Comparison of ENCODE assay signal across 1 cellular context in the genomic region with DNA sequence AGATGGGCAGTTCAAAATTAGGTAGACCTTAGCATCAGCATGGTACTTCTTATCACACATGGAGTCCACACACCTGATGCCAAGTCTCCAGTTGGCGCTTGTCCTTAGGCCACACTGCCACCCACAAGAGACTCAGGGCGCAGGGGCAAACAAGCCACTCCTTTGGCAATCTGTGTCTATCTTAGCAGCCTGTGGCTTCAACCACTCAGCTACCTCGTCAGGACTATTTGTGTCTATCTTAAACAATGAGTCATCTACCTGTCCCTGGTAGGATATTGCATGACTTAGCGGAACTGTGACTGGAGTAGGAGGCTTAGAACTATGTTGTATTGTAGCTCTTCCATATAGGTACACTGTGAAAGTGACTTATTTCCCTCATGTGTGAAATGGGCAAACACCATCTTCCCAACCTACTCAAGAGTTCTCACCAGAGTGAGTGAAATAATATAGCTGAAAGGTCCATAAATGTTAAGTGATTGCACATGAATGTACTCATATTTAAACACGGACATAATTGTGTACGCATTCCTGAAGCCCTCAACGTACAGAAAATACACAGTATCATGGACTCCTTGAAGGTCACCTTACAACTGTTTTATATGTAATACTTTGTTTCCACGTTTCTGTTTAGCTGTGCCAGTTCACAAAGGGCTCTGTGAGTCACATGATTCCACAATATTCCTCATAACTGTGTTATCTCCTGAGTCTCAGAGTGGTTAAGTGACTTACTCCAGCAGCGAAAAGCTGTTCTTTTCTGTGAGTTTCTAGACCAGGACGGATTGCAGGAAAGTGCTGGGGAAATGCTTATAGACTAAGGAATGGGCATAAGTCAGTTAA.
TF ChIP-seq lines count a peak whose summit lies in the region.

No MANE protein-coding gene starts in this region.

TF ChIP-seq in HepG2, 621 proteins besides CTCF, POLR2A, EP300 and RAD21 (continued from another document and continues in another):
- TF ChIP-seq, protein P1, sequence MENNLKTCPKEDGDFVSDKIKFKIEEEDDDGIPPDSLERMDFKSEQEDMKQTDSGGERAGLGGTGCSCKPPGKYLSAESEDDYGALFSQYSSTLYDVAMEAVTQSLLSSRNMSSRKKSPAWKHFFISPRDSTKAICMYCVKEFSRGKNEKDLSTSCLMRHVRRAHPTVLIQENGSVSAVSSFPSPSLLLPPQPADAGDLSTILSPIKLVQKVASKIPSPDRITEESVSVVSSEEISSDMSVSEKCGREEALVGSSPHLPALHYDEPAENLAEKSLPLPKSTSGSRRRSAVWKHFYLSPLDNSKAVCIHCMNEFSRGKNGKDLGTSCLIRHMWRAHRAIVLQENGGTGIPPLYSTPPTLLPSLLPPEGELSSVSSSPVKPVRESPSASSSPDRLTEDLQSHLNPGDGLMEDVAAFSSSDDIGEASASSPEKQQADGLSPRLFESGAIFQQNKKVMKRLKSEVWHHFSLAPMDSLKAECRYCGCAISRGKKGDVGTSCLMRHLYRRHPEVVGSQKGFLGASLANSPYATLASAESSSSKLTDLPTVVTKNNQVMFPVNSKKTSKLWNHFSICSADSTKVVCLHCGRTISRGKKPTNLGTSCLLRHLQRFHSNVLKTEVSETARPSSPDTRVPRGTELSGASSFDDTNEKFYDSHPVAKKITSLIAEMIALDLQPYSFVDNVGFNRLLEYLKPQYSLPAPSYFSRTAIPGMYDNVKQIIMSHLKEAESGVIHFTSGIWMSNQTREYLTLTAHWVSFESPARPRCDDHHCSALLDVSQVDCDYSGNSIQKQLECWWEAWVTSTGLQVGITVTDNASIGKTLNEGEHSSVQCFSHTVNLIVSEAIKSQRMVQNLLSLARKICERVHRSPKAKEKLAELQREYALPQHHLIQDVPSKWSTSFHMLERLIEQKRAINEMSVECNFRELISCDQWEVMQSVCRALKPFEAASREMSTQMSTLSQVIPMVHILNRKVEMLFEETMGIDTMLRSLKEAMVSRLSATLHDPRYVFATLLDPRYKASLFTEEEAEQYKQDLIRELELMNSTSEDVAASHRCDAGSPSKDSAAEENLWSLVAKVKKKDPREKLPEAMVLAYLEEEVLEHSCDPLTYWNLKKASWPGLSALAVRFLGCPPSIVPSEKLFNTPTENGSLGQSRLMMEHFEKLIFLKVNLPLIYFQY (CRISPR knock-in tag; IDR thresholded peaks at IDR 0.05; ENCODE audit: borderline replicate concordance), result no peak
- TF ChIP-seq, protein P2, sequence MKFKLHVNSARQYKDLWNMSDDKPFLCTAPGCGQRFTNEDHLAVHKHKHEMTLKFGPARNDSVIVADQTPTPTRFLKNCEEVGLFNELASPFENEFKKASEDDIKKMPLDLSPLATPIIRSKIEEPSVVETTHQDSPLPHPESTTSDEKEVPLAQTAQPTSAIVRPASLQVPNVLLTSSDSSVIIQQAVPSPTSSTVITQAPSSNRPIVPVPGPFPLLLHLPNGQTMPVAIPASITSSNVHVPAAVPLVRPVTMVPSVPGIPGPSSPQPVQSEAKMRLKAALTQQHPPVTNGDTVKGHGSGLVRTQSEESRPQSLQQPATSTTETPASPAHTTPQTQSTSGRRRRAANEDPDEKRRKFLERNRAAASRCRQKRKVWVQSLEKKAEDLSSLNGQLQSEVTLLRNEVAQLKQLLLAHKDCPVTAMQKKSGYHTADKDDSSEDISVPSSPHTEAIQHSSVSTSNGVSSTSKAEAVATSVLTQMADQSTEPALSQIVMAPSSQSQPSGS (CRISPR knock-in tag; IDR thresholded peaks at IDR 0.05), result no peak
- no peak for TF ChIP-seq ZNF598 (CRISPR knock-in tag; IDR thresholded peaks at IDR 0.05; ENCODE audit: borderline replicate concordance)
- peak; percentile 48; the same call in 1 of the 2 replicates for TF ChIP-seq HDAC2 (CRISPR knock-in tag; IDR thresholded peaks at IDR 0.05)
- no peak for TF ChIP-seq FOXO4 (CRISPR knock-in tag; conservative IDR thresholded peaks at IDR 0.05)
- TF ChIP-seq, protein P3, sequence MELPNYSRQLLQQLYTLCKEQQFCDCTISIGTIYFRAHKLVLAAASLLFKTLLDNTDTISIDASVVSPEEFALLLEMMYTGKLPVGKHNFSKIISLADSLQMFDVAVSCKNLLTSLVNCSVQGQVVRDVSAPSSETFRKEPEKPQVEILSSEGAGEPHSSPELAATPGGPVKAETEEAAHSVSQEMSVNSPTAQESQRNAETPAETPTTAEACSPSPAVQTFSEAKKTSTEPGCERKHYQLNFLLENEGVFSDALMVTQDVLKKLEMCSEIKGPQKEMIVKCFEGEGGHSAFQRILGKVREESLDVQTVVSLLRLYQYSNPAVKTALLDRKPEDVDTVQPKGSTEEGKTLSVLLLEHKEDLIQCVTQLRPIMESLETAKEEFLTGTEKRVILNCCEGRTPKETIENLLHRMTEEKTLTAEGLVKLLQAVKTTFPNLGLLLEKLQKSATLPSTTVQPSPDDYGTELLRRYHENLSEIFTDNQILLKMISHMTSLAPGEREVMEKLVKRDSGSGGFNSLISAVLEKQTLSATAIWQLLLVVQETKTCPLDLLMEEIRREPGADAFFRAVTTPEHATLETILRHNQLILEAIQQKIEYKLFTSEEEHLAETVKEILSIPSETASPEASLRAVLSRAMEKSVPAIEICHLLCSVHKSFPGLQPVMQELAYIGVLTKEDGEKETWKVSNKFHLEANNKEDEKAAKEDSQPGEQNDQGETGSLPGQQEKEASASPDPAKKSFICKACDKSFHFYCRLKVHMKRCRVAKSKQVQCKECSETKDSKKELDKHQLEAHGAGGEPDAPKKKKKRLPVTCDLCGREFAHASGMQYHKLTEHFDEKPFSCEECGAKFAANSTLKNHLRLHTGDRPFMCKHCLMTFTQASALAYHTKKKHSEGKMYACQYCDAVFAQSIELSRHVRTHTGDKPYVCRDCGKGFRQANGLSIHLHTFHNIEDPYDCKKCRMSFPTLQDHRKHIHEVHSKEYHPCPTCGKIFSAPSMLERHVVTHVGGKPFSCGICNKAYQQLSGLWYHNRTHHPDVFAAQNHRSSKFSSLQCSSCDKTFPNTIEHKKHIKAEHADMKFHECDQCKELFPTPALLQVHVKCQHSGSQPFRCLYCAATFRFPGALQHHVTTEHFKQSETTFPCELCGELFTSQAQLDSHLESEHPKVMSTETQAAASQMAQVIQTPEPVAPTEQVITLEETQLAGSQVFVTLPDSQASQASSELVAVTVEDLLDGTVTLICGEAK (IDR thresholded peaks at IDR 0.05), result no peak
- TF ChIP-seq, protein P3 (CRISPR knock-in tag; IDR thresholded peaks at IDR 0.05), result no peak
- TF ChIP-seq SAP130 (CRISPR knock-in tag; IDR thresholded peaks at IDR 0.05; ENCODE audit: low read depth), result peak; percentile 95
- TF ChIP-seq, protein P4, sequence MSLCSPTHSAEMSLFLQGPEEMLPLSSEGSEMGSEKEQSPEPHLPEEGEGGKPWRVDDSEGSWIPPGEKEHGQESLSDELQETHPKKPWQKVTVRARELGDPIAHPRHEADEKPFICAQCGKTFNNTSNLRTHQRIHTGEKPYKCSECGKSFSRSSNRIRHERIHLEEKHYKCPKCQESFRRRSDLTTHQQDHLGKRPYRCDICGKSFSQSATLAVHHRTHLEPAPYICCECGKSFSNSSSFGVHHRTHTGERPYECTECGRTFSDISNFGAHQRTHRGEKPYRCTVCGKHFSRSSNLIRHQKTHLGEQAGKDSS (CRISPR knock-in tag; IDR thresholded peaks at IDR 0.05; ENCODE audit: borderline replicate concordance, low read depth), result no peak; the same call in 1 of the 2 replicates
- peak; percentile 77; the same call in 1 of the 2 replicates for TF ChIP-seq ZNF12 (CRISPR knock-in tag; IDR thresholded peaks at IDR 0.05)
- no peak; the same call in 1 of the 2 replicates for TF ChIP-seq ZSCAN30 (CRISPR knock-in tag; IDR thresholded peaks at IDR 0.05)
- 0 out of 2 replicates have a peak, but pooled peaks have one; percentile 38 for TF ChIP-seq ZNF501 (CRISPR knock-in tag; IDR thresholded peaks at IDR 0.05)
- no peak for TF ChIP-seq ZNF317 (CRISPR knock-in tag; IDR thresholded peaks at IDR 0.05)
- no peak for TF ChIP-seq ZNF160 (CRISPR knock-in tag; IDR thresholded peaks at IDR 0.05)
- TF ChIP-seq ZFP36L1 (CRISPR knock-in tag; IDR thresholded peaks at IDR 0.05), result no peak
- TF ChIP-seq KLF13 (CRISPR knock-in tag; IDR thresholded peaks at IDR 0.05), result no peak
- no peak for TF ChIP-seq KAT7 (CRISPR knock-in tag; IDR thresholded peaks at IDR 0.05; ENCODE audit: borderline replicate concordance)
- TF ChIP-seq SNAPC2 (CRISPR knock-in tag; IDR thresholded peaks at IDR 0.05), result peak; percentile 72; the same call in 1 of the 2 replicates
- no peak for TF ChIP-seq HNF1A (IDR thresholded peaks at IDR 0.05; ENCODE audit: low read depth)
- TF ChIP-seq HNF1A (CRISPR knock-in tag; IDR thresholded peaks at IDR 0.05; ENCODE audit: borderline replicate concordance), result no peak
- TF ChIP-seq LCORL (IDR thresholded peaks at IDR 0.05), result no peak
- TF ChIP-seq LCORL (CRISPR knock-in tag; IDR thresholded peaks at IDR 0.05), result no peak
- TF ChIP-seq, protein P5, sequence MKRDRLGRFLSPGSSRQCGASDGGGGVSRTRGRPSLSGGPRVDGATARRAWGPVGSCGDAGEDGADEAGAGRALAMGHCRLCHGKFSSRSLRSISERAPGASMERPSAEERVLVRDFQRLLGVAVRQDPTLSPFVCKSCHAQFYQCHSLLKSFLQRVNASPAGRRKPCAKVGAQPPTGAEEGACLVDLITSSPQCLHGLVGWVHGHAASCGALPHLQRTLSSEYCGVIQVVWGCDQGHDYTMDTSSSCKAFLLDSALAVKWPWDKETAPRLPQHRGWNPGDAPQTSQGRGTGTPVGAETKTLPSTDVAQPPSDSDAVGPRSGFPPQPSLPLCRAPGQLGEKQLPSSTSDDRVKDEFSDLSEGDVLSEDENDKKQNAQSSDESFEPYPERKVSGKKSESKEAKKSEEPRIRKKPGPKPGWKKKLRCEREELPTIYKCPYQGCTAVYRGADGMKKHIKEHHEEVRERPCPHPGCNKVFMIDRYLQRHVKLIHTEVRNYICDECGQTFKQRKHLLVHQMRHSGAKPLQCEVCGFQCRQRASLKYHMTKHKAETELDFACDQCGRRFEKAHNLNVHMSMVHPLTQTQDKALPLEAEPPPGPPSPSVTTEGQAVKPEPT (CRISPR knock-in tag; IDR thresholded peaks at IDR 0.05; ENCODE audit: low read depth), result no peak
- TF ChIP-seq U2AF1 (optimal IDR thresholded peaks at IDR 0.05; ENCODE audit: low read depth, low read length), result no peak
- TF ChIP-seq TEAD2 (CRISPR knock-in tag; IDR thresholded peaks at IDR 0.05), result no peak
